In genomic region chr11:4348142-4348541, GRCh38 we compare ENCODE assay signal across 7 cellular contexts. TPM values are rescaled to one million over a fixed set of nuclear protein-coding genes. Genes with fewer than 3 reads are reported as not detected.
"Had no signal": no experiment of that assay in that cellular context is flagged by ENCODE, and none has a peak within 500 bp of the region (broad histone marks: within the 10 kb centered on the region; RNA-seq: fewer than 3 reads in every experiment).

No MANE protein-coding gene starts in this region.

RNA-seq across cellular contexts. Expression of gene OR52B4, which starts 20.0 kb away (rescaled TPM):
- total RNA-seq: GM23248, H1, H4, H7, H9, HFFc6 had no signal
- polyA plus RNA-seq: GM23248, GM23338, H1 had no signal
